In genomic region chr12:3491938-3492867, GRCh38 we compare ENCODE assay signal across 9 cellular contexts. TPM values are rescaled to one million over a fixed set of nuclear protein-coding genes. Genes with fewer than 3 reads are reported as not detected.
DNase-seq lines count a peak whose midpoint lies in the region; ATAC-seq and TF ChIP-seq lines count a peak whose summit lies in the region.
"Had no signal": no experiment of that assay in that cellular context is flagged by ENCODE, and none has a peak within 500 bp of the region (broad histone marks: within the 10 kb centered on the region; RNA-seq: fewer than 3 reads in every experiment).

No MANE protein-coding gene starts in this region.

- H3K4me1 Mint-ChIP-seq in CD4-positive, alpha-beta memory T cell, result peaks cover 0 to 7% (median 2%) of the 10 kb centered on the region in 4 donors

- peak in 4 of 5 donors; percentile 8 to 35 (median 20) for DNase-seq in CD4-positive, alpha-beta memory T cell
- DNase-seq in HuH-7 (ENCODE audit: low spot score) (peak; percentile 68), dermis blood vessel endothelial cell (peak; percentile 79), lower lobe of right lung (peak; percentile 59)
- peak; percentile 11 for DNase-seq in activated CD4-positive, alpha-beta T cell treated with anti-CD3 and anti-CD28 coated beads for 1 hour
- DNase-seq in stimulated activated CD8-positive, alpha-beta memory T cell treated with anti-CD3 and anti-CD28 coated beads, Interleukin-2, amount 100 ng/mL, for 48 hours (ENCODE audit: low read depth in 2 of 2), result peak; percentile 28 to 48

- no peaks in the 10 kb centered on the region for H3K9me3 ChIP-seq in CD4-positive, alpha-beta memory T cell (ENCODE audit: control insufficient read depth in 1 of 2, low read length in 2 of 2)
- no peaks in the 10 kb centered on the region for H3K9me3 ChIP-seq in lower lobe of right lung

- CTCF ChIA-PET in CD4-positive, alpha-beta memory T cell (lab: Charles Lee; ENCODE audit: partially characterized antibody), result no interaction called here

- ATAC-seq in lower lobe of right lung (peak; percentile 82 to 83), HG03571 (IDR thresholded peaks at IDR 0.05; ENCODE audit: unreplicated experiment) (no peak), GM18502 (IDR thresholded peaks at IDR 0.05; ENCODE audit: poor library complexity, unreplicated experiment) (no peak)

- H3K36me3 Mint-ChIP-seq in CD4-positive, alpha-beta memory T cell, result peaks cover 0 to 4% of the 10 kb centered on the region in 2 donors

- H3K27ac Mint-ChIP-seq in CD4-positive, alpha-beta memory T cell, result no peak overlapping the region

- peaks cover 0 to 18% (median 3%) of the 10 kb centered on the region in 8 donors for H3K9me3 Mint-ChIP-seq in CD4-positive, alpha-beta memory T cell

- no peak overlapping the region for H3K4me3 ChIP-seq in CD4-positive, alpha-beta memory T cell (ENCODE audit: low read length in 2 of 2)
- no peak overlapping the region for H3K4me3 ChIP-seq in lower lobe of right lung

- H3K27me3 Mint-ChIP-seq in CD4-positive, alpha-beta memory T cell, result peaks cover 52 to 61% of the 10 kb centered on the region in 2 donors

- TF ChIP-seq CTCF in lower lobe of right lung (IDR thresholded peaks at IDR 0.05), result no peak

- H3K27ac ChIP-seq in CD4-positive, alpha-beta memory T cell (ENCODE audit: low read depth, low read length), result no peak overlapping the region
- no peak overlapping the region for H3K27ac ChIP-seq in lower lobe of right lung

- H3K4me1 ChIP-seq in CD4-positive, alpha-beta memory T cell (ENCODE audit: insufficient read depth, low read length), result no peaks in the 10 kb centered on the region
- H3K4me1 ChIP-seq in lower lobe of right lung, result peaks cover 10% of the 10 kb centered on the region

- POLR2A ChIA-PET in CD4-positive, alpha-beta memory T cell (lab: Charles Lee; ENCODE audit: partially characterized antibody), result no interaction called here

- H3K27me3 ChIP-seq in CD4-positive, alpha-beta memory T cell (ENCODE audit: insufficient read depth, low read length), result peaks cover 17% of the 10 kb centered on the region
- H3K27me3 ChIP-seq in lower lobe of right lung (ENCODE audit: low read depth), result peaks cover 72% of the 10 kb centered on the region

- no peaks in the 10 kb centered on the region for H3K36me3 ChIP-seq in CD4-positive, alpha-beta memory T cell (ENCODE audit: insufficient read depth, low read length)
- no peaks in the 10 kb centered on the region for H3K36me3 ChIP-seq in lower lobe of right lung

- intact Hi-C loops in CD4-positive, alpha-beta memory T cell (cut with micrococcal nuclease), result no loop called here
- intact Hi-C loops in lower lobe of right lung (cut with DNase I), result no loop called here

- peak overlapping the region in 1 of 8 donors; percentile 38 for H3K4me3 Mint-ChIP-seq in CD4-positive, alpha-beta memory T cell

RNA-seq across cellular contexts. Expression of gene PRMT8, which starts 1.2 kb away (rescaled TPM):
- not detected for total RNA-seq in CD4-positive, alpha-beta memory T cell
- not detected for polyA plus RNA-seq in CD4-positive, alpha-beta memory T cell
- total RNA-seq in dermis blood vessel endothelial cell (not detected in 2 replicates), lower lobe of right lung (1.1 TPM)
- total RNA-seq: glomerular endothelial cell had no signal

Comparison
In these comparisons a context has a peak if more than half of its experiments do, and no peak if none do; other contexts are left out.
1. DNase-seq: peak in every context shown above with its lines; median percentile 79 in dermis blood vessel endothelial cell; 68 in HuH-7; 59 in lower lobe of right lung; 38 in stimulated activated CD8-positive, alpha-beta memory T cell treated with anti-CD3 and anti-CD28 coated beads, Interleukin-2, amount 100 ng/mL, for 48 hours; 20 in CD4-positive, alpha-beta memory T cell; 11 in activated CD4-positive, alpha-beta T cell treated with anti-CD3 and anti-CD28 coated beads for 1 hour.
2. ATAC-seq: peak in lower lobe of right lung (2 of 2); none in HG03571 (single experiment) and GM18502 (single experiment).